8 cellular contexts compared by ENCODE assay signal in the genomic region with DNA sequence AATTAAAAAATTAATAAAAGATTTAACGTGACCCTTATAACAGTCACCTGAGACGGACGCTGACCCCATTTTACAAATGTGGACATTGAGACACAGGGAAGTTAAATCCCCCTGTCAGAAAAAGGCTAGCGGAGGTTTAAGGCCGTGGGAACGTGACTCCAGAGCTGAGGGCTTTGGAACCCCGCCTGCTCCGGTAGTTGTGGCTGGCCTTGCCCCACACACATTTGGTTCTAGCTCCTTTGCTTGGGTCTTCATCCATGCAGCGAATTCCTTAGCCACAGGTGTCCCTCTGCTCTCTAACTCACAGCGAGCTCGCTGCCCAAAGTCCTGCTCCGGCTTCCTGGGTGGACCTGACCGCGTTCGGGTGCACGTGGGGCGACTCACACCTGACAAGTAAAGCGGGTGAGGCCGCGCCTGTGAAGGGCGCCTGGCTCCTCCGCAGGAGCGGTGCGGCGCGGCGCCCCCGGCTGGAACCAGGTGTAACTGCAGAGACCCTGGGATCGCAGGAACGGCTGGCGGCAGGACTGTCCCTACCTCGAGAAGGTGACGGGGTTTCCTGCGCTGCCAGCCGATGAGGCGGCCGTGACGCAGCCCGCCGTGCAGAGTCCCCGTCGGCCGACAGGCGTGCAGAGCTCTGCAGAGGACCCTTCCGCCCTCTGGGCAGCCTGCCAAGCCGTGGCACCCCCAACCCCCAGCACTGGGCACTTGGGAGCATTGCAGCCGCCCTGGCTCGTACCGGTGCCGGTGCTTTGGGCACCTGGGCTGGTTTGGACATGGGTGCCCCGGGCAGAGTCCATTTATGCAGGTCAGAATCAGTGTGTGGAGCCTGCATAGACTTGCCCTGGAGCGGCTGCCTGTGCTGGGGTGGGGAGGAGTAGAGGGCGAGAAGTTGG. TPM values are rescaled to one million over a fixed set of nuclear protein-coding genes. Genes with fewer than 3 reads are reported as not detected.
DNase-seq lines count a peak whose midpoint lies in the region; ATAC-seq, FAIRE-seq and TF ChIP-seq lines count a peak whose summit lies in the region.

No MANE protein-coding gene starts in this region.

- H3K9me3 Mint-ChIP-seq in activated CD8-positive, alpha-beta T cell treated with anti-CD3 and anti-CD28 coated beads for 36 hours, result no peaks in the 10 kb centered on the region

- POLR2A ChIA-PET in activated CD8-positive, alpha-beta T cell treated with anti-CD3 and anti-CD28 coated beads for 36 hours (lab: Charles Lee), result interaction anchor here (0.8 to 2.4 kb wide), 5 partner anchors 13 to 54 kb away, joined by 3 to 5 read pairs (median 4); no protein-coding TSS in a partner anchor

- intact Hi-C loops in activated CD8-positive, alpha-beta T cell treated with anti-CD3 and anti-CD28 coated beads for 36 hours (cut with micrococcal nuclease), result no loop called here

- peak; percentile 96 for FAIRE-seq in GM12891 (lab: Jason Lieb, UNC)

- no peaks in the 10 kb centered on the region for H3K27me3 ChIP-seq in effector memory CD4-positive, alpha-beta T cell (replicated peaks; ENCODE audit: control insufficient read depth, insufficient read depth, low read length, poor library complexity, severe bottlenecking)
- no peaks in the 10 kb centered on the region for H3K27me3 ChIP-seq in mucosa of rectum (ENCODE audit: control insufficient read depth in 2 of 2, insufficient read depth in 2 of 2, low read length in 2 of 2)

- H3K4me3 Mint-ChIP-seq in activated CD8-positive, alpha-beta T cell treated with anti-CD3 and anti-CD28 coated beads for 36 hours, result peak overlapping the region; percentile 69

- CTCF ChIA-PET in activated CD8-positive, alpha-beta T cell treated with anti-CD3 and anti-CD28 coated beads for 36 hours (lab: Charles Lee), result interaction anchor here (0.6 to 3.3 kb wide), 33 partner anchors 9 to 219 kb away, joined by 3 to 21 read pairs (median 5); a partner anchor contains a TSS

- no peaks in the 10 kb centered on the region for H3K36me3 Mint-ChIP-seq in activated CD8-positive, alpha-beta T cell treated with anti-CD3 and anti-CD28 coated beads for 36 hours (ENCODE audit: low read depth)

- no peaks in the 10 kb centered on the region for H3K36me3 ChIP-seq in effector memory CD4-positive, alpha-beta T cell (ENCODE audit: control insufficient read depth, insufficient read depth, low read length)
- H3K36me3 ChIP-seq in mucosa of rectum (ENCODE audit: control insufficient read depth in 2 of 2, insufficient read depth in 2 of 2, low read length in 2 of 2), result no peaks in the 10 kb centered on the region

- ATAC-seq in HG02678 (IDR thresholded peaks at IDR 0.05; ENCODE audit: unreplicated experiment), result peak; percentile 74
- peak; percentile 96 for ATAC-seq in activated CD8-positive, alpha-beta T cell treated with anti-CD3 and anti-CD28 coated beads for 36 hours

- H3K27me3 Mint-ChIP-seq in activated CD8-positive, alpha-beta T cell treated with anti-CD3 and anti-CD28 coated beads for 36 hours, result peaks cover 7% of the 10 kb centered on the region

- peaks cover 32% of the 10 kb centered on the region for H3K4me1 Mint-ChIP-seq in activated CD8-positive, alpha-beta T cell treated with anti-CD3 and anti-CD28 coated beads for 36 hours (ENCODE audit: low read depth)

- H3K9ac ChIP-seq in mucosa of rectum (ENCODE audit: low read depth in 1 of 2, low read length in 2 of 2), result peak overlapping the region; percentile 66 to 68

- peak overlapping the region; percentile 77 for H3K4me3 ChIP-seq in effector memory CD4-positive, alpha-beta T cell (ENCODE audit: insufficient read depth, low read depth, low read length, poor library complexity, severe bottlenecking)
- H3K4me3 ChIP-seq in mucosa of rectum (ENCODE audit: low read length in 2 of 2), result peak overlapping the region; percentile 61 to 73

- peak; percentile 85 for TF ChIP-seq CTCF in activated CD8-positive, alpha-beta T cell treated with anti-CD3 and anti-CD28 coated beads for 36 hours (IDR thresholded peaks at IDR 0.05)

- H3K27ac Mint-ChIP-seq in activated CD8-positive, alpha-beta T cell treated with anti-CD3 and anti-CD28 coated beads for 36 hours, result peak overlapping the region; percentile 69

- no peak for TF ChIP-seq POLR2A in GM12891 (IDR thresholded peaks at IDR 0.05; ENCODE audit: low read depth, low read length)

- DNase-seq in GM12891 (ENCODE audit: insufficient read length, low spot score) (peak; percentile 81), NCI-H2029 (lab: John Stamatoyannopoulos, UW) (peak; percentile 49), T1000 (lab: John Stamatoyannopoulos, UW) (no peak)
- DNase-seq in activated CD8-positive, alpha-beta T cell treated with anti-CD3 and anti-CD28 coated beads for 36 hours, result peak; percentile 90
- peak; percentile 78 to 86 (median 83) for DNase-seq in effector memory CD4-positive, alpha-beta T cell
- DNase-seq in stimulated activated CD8-positive, alpha-beta memory T cell treated with anti-CD3 and anti-CD28 coated beads, Interleukin-4, amount 100 ng/mL, for 48 hours, result peak; percentile 85

- peak overlapping the region; percentile 10 for H3K27ac ChIP-seq in effector memory CD4-positive, alpha-beta T cell (ENCODE audit: insufficient read depth, low read length, poor library complexity, severe bottlenecking)
- no peak overlapping the region for H3K27ac ChIP-seq in mucosa of rectum (ENCODE audit: low read depth in 2 of 2, low read length in 2 of 2)

- H3K9me3 ChIP-seq in effector memory CD4-positive, alpha-beta T cell (ENCODE audit: control insufficient read depth, low read length), result no peaks in the 10 kb centered on the region
- no peaks in the 10 kb centered on the region for H3K9me3 ChIP-seq in mucosa of rectum (ENCODE audit: control insufficient read depth in 2 of 2, low read length in 2 of 2)

- H3K4me1 ChIP-seq in effector memory CD4-positive, alpha-beta T cell (ENCODE audit: control insufficient read depth, insufficient read depth, low read length, poor library complexity, severe bottlenecking), result peaks cover 12% of the 10 kb centered on the region
- peaks cover 8 to 13% of the 10 kb centered on the region in 2 donors for H3K4me1 ChIP-seq in mucosa of rectum (ENCODE audit: control insufficient read depth in 2 of 2, insufficient read depth in 2 of 2, low read length in 2 of 2)

TF ChIP-seq in GM12891, 5 proteins besides CTCF, POLR2A, EP300 and RAD21:
- no peak for TF ChIP-seq TAF1 (IDR thresholded peaks at IDR 0.05; ENCODE audit: low read depth, low read length)
- TF ChIP-seq POU2F2 (IDR thresholded peaks at IDR 0.05; ENCODE audit: low read depth, low read length), result no peak
- TF ChIP-seq SPI1 (IDR thresholded peaks at IDR 0.05; ENCODE audit: low read depth, low read length), result no peak
- TF ChIP-seq PAX5 (IDR thresholded peaks at IDR 0.05; ENCODE audit: insufficient read depth, low read length, severe bottlenecking), result no peak
- no peak for TF ChIP-seq POLR2AphosphoS5 (IDR thresholded peaks at IDR 0.05; ENCODE audit: low read depth, low read length)

RNA-seq across cellular contexts. Expression of a gene that starts 2.4 kb away (rescaled TPM):
- not detected for polyA plus RNA-seq in GM12891 (2012; ENCODE audit: low read depth, missing spikeins)
- total RNA-seq in activated CD8-positive, alpha-beta T cell treated with anti-CD3 and anti-CD28 coated beads for 36 hours, result not detected

RNA-seq across cellular contexts. Expression of a gene that starts 28.1 kb away (rescaled TPM):
- polyA plus RNA-seq in GM12891 (2012; ENCODE audit: low read depth, missing spikeins), result 6.7 TPM
- 10 to 100 TPM; 54.7 to 55.5 TPM for total RNA-seq in activated CD8-positive, alpha-beta T cell treated with anti-CD3 and anti-CD28 coated beads for 36 hours
